9 cellular contexts compared by ENCODE assay signal in the genomic region with DNA sequence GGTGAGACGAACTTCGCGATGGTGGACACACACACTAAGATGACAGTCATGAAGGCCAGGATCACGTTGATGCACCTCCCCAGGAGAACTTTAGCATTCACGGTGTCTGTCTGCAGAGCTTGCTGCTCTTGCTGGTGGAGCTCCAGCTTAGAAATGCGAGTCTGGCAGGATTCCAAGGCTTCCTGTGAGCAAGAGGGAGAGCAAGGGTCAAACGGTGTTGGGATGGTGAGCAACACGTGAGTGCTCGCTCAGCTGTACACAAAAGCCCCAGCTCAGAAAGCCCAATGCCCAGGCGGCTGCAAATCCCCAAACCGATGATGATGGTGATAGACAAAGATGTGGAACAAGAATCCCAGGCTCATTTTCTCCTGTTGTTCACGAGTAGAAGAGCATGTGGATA.
DNase-seq lines count a peak whose midpoint lies in the region; ATAC-seq and TF ChIP-seq lines count a peak whose summit lies in the region.
"Had no signal": no experiment of that assay in that cellular context is flagged by ENCODE, and none has a peak within 500 bp of the region (broad histone marks: within the 10 kb centered on the region; RNA-seq: fewer than 3 reads in every experiment).

No MANE protein-coding gene starts in this region.

- POLR2A ChIA-PET in RWPE1 (lab: Yijun Ruan, JAX; ENCODE audit: low non-redundant PET): no interaction called here

- ATAC-seq in left cardiac atrium (peak; percentile 38 to 59), GM19452 (IDR thresholded peaks at IDR 0.05; ENCODE audit: unreplicated experiment) (no peak), HG03025 (IDR thresholded peaks at IDR 0.05; ENCODE audit: low FRiP score, unreplicated experiment) (no peak)

- CTCF ChIA-PET in RWPE1 (lab: Yijun Ruan, JAX): interaction anchor here (0.6 kb wide), 1 partner anchor 272 kb away, joined by 3 read pairs; no protein-coding TSS in a partner anchor

- DNase-seq in NCI-H82 (lab: John Stamatoyannopoulos, UW) (peak; percentile 10), NCI-H82 treated with DMSO at 0.1 percent for 48 hours (lab: John Stamatoyannopoulos, UW; ENCODE audit: unreplicated experiment) (no peak), RWPE1 (ENCODE audit: low spot score) (peak; percentile 68), left cardiac atrium (peak; percentile 61), substantia nigra (lab: John Stamatoyannopoulos, UW) (peak in 1 of 49 donors; percentile 42), C1 segment of cervical spinal cord (lab: John Stamatoyannopoulos, UW) (no peak)
- DNase-seq: NCI-H1694 had no signal

- intact Hi-C loops in left cardiac atrium (cut with DNase I): no loop called here

- H3K27ac ChIP-seq in RWPE1: peak overlapping the region; percentile 32; the same call in 1 of the 2 replicates
- H3K27ac ChIP-seq in substantia nigra (ENCODE audit: low read depth, low read length, poor library complexity, severe bottlenecking): peak overlapping the region; percentile 19

- no peak for TF ChIP-seq CTCF in RWPE1 (conservative IDR thresholded peaks at IDR 0.05; ENCODE audit: low read depth)

Comparison
In these comparisons a context has a peak if more than half of its experiments do, and no peak if none do; other contexts are left out.
1. DNase-seq: peak in NCI-H82 (single experiment), RWPE1 (single experiment) and left cardiac atrium (single experiment); none in NCI-H82 treated with DMSO at 0.1 percent for 48 hours (single experiment) and C1 segment of cervical spinal cord (0 of 14).
2. ATAC-seq: peak in left cardiac atrium (2 of 2); none in GM19452 (single experiment) and HG03025 (single experiment).